8 cellular contexts compared by ENCODE assay signal in genomic region chr12:120536064-120536791, GRCh38. TPM values are rescaled to one million over a fixed set of nuclear protein-coding genes. Genes with fewer than 3 reads are reported as not detected.
DNase-seq lines count a peak whose midpoint lies in the region; ATAC-seq and TF ChIP-seq lines count a peak whose summit lies in the region.

No MANE protein-coding gene starts in this region.

- intact Hi-C loops in natural killer cell (cut with micrococcal nuclease), result loop anchor here (5.0 kb wide), 1 partner anchor 46 kb away; the partner anchor contains the start of gene POP5

- no peaks in the 10 kb centered on the region for H3K36me3 ChIP-seq in MM.1S (replicated peaks; ENCODE audit: insufficient read depth, low read length)

- peak overlapping the region; percentile 92; the same call in 1 of the 2 replicates for H3K27ac ChIP-seq in MM.1S (ENCODE audit: low read length)

- no peaks in the 10 kb centered on the region for H3K27me3 Mint-ChIP-seq in natural killer cell (ENCODE audit: low read depth in 2 of 2)

- peak overlapping the region; percentile 92 to 97 for H3K27ac Mint-ChIP-seq in natural killer cell

- peaks cover 54 to 58% of the 10 kb centered on the region in 2 donors for H3K4me1 Mint-ChIP-seq in natural killer cell

- H3K4me3 ChIP-seq in AG10803 (ENCODE audit: low read length) (peak overlapping the region; percentile 95), MM.1S (ENCODE audit: low read length) (peak overlapping the region; percentile 83)

- H3K4me1 ChIP-seq in MM.1S (ENCODE audit: low read length), result peaks cover 11% of the 10 kb centered on the region

- peak overlapping the region; percentile 97 for H3K4me3 Mint-ChIP-seq in natural killer cell

- H4K20me1 ChIP-seq in MM.1S (ENCODE audit: insufficient read depth, low read length), result no peaks in the 10 kb centered on the region

- peaks cover 54% of the 10 kb centered on the region for H3F3A ChIP-seq in MM.1S (ENCODE audit: insufficient read depth, low read length)

- TF ChIP-seq CTCF in AG10803 (conservative IDR thresholded peaks at IDR 0.05; ENCODE audit: low read length), result no peak
- no peak for TF ChIP-seq CTCF in MM.1S (IDR thresholded peaks at IDR 0.05; ENCODE audit: low read length)
- no peak for TF ChIP-seq CTCF in natural killer cell (IDR thresholded peaks at IDR 0.05)

- no peaks in the 10 kb centered on the region for H3K9me3 Mint-ChIP-seq in natural killer cell

- no peaks in the 10 kb centered on the region for H3K36me3 Mint-ChIP-seq in natural killer cell

- ATAC-seq in natural killer cell (no peak), HG02884 (IDR thresholded peaks at IDR 0.05; ENCODE audit: unreplicated experiment) (no peak)

- no peaks in the 10 kb centered on the region for H3K27me3 ChIP-seq in MM.1S (replicated peaks; ENCODE audit: insufficient read depth, low read length)

- peak overlapping the region; percentile 85 for H3K9ac ChIP-seq in MM.1S (ENCODE audit: low read length)

- no peaks in the 10 kb centered on the region for H3K9me3 ChIP-seq in MM.1S (replicated peaks; ENCODE audit: insufficient read depth, low read length)

- no peak overlapping the region for H2AFZ ChIP-seq in MM.1S (ENCODE audit: low read length)

- peak overlapping the region; percentile 88 for H3K4me2 ChIP-seq in MM.1S (ENCODE audit: low read depth, low read length)

- peaks cover 70% of the 10 kb centered on the region for H3K79me2 ChIP-seq in MM.1S (ENCODE audit: low read length)

- no peaks in the 10 kb centered on the region for H3K9me2 ChIP-seq in MM.1S (replicated peaks; ENCODE audit: insufficient read depth, low read length)

- DNase-seq in AG10803 (ENCODE audit: low read depth), result no peak
- peak; percentile 61 for DNase-seq in MM.1S
- peak; percentile 28 for DNase-seq in central memory CD4-positive, alpha-beta T cell
- DNase-seq in natural killer cell, result no peak
- DNase-seq in NCI-H345 treated with DMSO at 0.1 percent for 48 hours (lab: John Stamatoyannopoulos, UW; ENCODE audit: unreplicated experiment), result no peak
- no peak for DNase-seq in A172 (ENCODE audit: low spot score)
- no peak for DNase-seq in HUDEP-2 (lab: John Stamatoyannopoulos, UW; ENCODE audit: unreplicated experiment in 76 of 76)

RNA-seq across cellular contexts. Expression of gene RNF10, which starts 2.1 kb away (rescaled TPM):
- 100 to 1,000 TPM; 371 to 488 (median 389) TPM for total RNA-seq in natural killer cell
- total RNA-seq in A172 (2014; rRNA removed; shearing (Covaris generic)), result 46.2 and 85.2 TPM in 2 replicates

RNA-seq across cellular contexts. Expression of gene COQ5, which starts 7.3 kb away (rescaled TPM):
- 10 to 100 TPM; 11.4 to 17.1 (median 14.6) TPM for total RNA-seq in natural killer cell
- 30.2 and 39.2 TPM in 2 replicates for total RNA-seq in A172 (2014; rRNA removed; shearing (Covaris generic))

RNA-seq across cellular contexts. Expression of gene DYNLL1, which starts 40.3 kb away (rescaled TPM):
- total RNA-seq in natural killer cell, result 100 to 1,000 TPM in 1 of 3 donors, 10 to 100 TPM in 2; 69.7 to 110 (median 77.2) TPM
- total RNA-seq in A172 (2014; rRNA removed; shearing (Covaris generic)), result 570 and 573 TPM in 2 replicates

RNA-seq across cellular contexts. Expression of gene POP5, which starts 45.0 kb away (rescaled TPM):
- 10 to 100 TPM; 38.7 to 54.3 (median 42.9) TPM for total RNA-seq in natural killer cell
- 54.7 and 60.3 TPM in 2 replicates for total RNA-seq in A172 (2014; rRNA removed; shearing (Covaris generic))

Comparison
In these comparisons a context has a peak if more than half of its experiments do, and no peak if none do; other contexts are left out.
1. DNase-seq: peak in MM.1S (single experiment) and central memory CD4-positive, alpha-beta T cell (single experiment); none in AG10803 (single experiment), natural killer cell (single experiment), NCI-H345 treated with DMSO at 0.1 percent for 48 hours (single experiment), A172 (single experiment) and HUDEP-2 (0 of 76).